1 cellular context compared by ENCODE assay signal in the genomic region with DNA sequence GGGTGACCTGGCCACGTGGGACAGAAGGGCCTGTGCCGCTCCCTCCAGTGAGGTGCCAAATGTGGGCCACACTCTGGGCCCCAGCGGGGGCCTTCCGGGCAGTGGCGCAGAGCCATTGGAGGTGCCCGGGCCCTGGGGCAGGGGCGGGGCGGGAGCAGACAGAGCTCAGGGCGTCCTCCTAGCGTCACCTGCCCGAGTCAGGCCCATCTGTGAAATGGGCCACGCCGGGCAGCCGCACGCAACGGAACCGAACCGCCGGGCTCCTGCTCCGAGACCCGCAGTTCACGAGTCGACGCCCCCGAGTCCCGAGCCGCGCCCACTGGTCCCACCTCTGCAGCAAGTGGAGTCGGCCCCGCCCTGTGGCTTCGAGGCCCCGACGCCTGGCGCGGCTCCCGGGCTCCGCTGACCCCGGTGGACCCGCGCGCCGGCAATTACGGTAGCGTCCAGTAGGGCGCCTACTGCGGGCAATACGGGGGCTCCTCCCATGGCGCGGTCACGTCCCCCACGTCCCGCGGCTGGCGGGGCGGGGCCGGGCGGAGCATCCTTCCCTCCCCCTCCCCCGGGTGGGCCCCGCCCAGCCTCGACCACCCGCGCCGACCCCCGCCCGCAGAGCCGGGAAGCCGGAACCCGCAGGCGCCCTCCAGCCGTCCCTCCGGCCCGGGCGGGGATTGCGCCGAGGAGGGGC.
TF ChIP-seq lines count a peak whose summit lies in the region.

No MANE protein-coding gene starts in this region.

TF ChIP-seq in K562, 482 proteins besides CTCF, POLR2A, EP300 and RAD21 (continued from another document and continues in another):
- TF ChIP-seq FOXK2 (conservative IDR thresholded peaks at IDR 0.05 in 1 of 2, IDR thresholded peaks at IDR 0.05 in 1 of 2; ENCODE audit: low read depth in 2 of 2) (no peak), ZNF24 (IDR thresholded peaks at IDR 0.05) (no peak), KLF16 (IDR thresholded peaks at IDR 0.05) (no peak), ZNF395 (CRISPR knock-in tag; IDR thresholded peaks at IDR 0.05) (no peak), HNRNPH1 (optimal IDR thresholded peaks at IDR 0.05; ENCODE audit: low read depth, low read length) (no peak), ZNF212 (CRISPR knock-in tag; IDR thresholded peaks at IDR 0.05) (no peak), DNMT1 (IDR thresholded peaks at IDR 0.05) (no peak), ZNF224 (CRISPR knock-in tag; IDR thresholded peaks at IDR 0.05) (no peak), HMBOX1 (IDR thresholded peaks at IDR 0.05) (no peak), ETV6 (IDR thresholded peaks at IDR 0.05; ENCODE audit: borderline replicate concordance in 1 of 2, low read depth in 2 of 2, low read length in 1 of 2) (no peak), ETV6 (CRISPR knock-in tag; IDR thresholded peaks at IDR 0.05; ENCODE audit: borderline replicate concordance) (no peak), HEY1 (CRISPR knock-in tag; IDR thresholded peaks at IDR 0.05; ENCODE audit: borderline replicate concordance) (no peak), RBM22 (IDR thresholded peaks at IDR 0.05; ENCODE audit: low read depth, low read length, poor library complexity, severe bottlenecking) (no peak), MEF2A (IDR thresholded peaks at IDR 0.05; ENCODE audit: control insufficient read depth, low read depth, low read length) (no peak), NR2C1 (IDR thresholded peaks at IDR 0.05) (no peak), NR2C1 (tag; IDR thresholded peaks at IDR 0.05) (no peak), HINFP (tag; conservative IDR thresholded peaks at IDR 0.05; ENCODE audit: low read depth) (no peak), CCNT2 (IDR thresholded peaks at IDR 0.05; ENCODE audit: borderline replicate concordance, extremely low read depth, insufficient read length, low read depth, low read length) (peak; percentile 95), ARID2 (IDR thresholded peaks at IDR 0.05) (no peak), HLTF (IDR thresholded peaks at IDR 0.05) (no peak), TCF3 (CRISPR knock-in tag; IDR thresholded peaks at IDR 0.05) (0 out of 2 replicates have a peak, but pooled peaks have one; percentile 13), ZFX (CRISPR knock-in tag; IDR thresholded peaks at IDR 0.05) (no peak), ETV5 (CRISPR knock-in tag; IDR thresholded peaks at IDR 0.05; ENCODE audit: low read depth) (0 out of 2 replicates have a peak, but pooled peaks have one; percentile 41), ZFP30 (CRISPR knock-in tag; IDR thresholded peaks at IDR 0.05; ENCODE audit: borderline replicate concordance) (no peak), ZBTB7A (IDR thresholded peaks at IDR 0.05; ENCODE audit: borderline replicate concordance, control insufficient read depth, low read depth, low read length) (peak; percentile 96), SP1 (CRISPR knock-in tag; IDR thresholded peaks at IDR 0.05) (peak; percentile 36; the same call in 1 of the 2 replicates), RBM17 (IDR thresholded peaks at IDR 0.05; ENCODE audit: borderline replicate concordance, low read depth, low read length) (no peak), CBX8 (IDR thresholded peaks at IDR 0.05; ENCODE audit: borderline replicate concordance, extremely low read depth, low read depth, low read length, poor library complexity, severe bottlenecking) (no peak), MTA1 (IDR thresholded peaks at IDR 0.05; ENCODE audit: borderline replicate concordance) (no peak), ZNF444 (CRISPR knock-in tag; IDR thresholded peaks at IDR 0.05) (peak; percentile 97), ARHGAP35 (IDR thresholded peaks at IDR 0.05; ENCODE audit: partially characterized antibody) (no peak), TGIF2 (CRISPR knock-in tag; IDR thresholded peaks at IDR 0.05) (peak; percentile 53; the same call in 1 of the 2 replicates), TSHZ1 (CRISPR knock-in tag; IDR thresholded peaks at IDR 0.05) (no peak), NEUROD1 (IDR thresholded peaks at IDR 0.05; ENCODE audit: borderline replicate concordance, low read depth, low read length, partially characterized antibody) (peak; percentile 81), MXI1 (IDR thresholded peaks at IDR 0.05; ENCODE audit: low read depth, low read length) (no peak), HOMEZ (CRISPR knock-in tag; IDR thresholded peaks at IDR 0.05) (no peak), SNIP1 (IDR thresholded peaks at IDR 0.05; ENCODE audit: low read depth) (no peak), RNF219 (CRISPR knock-in tag; IDR thresholded peaks at IDR 0.05) (no peak), SREBF2 (CRISPR knock-in tag; IDR thresholded peaks at IDR 0.05) (no peak), HDAC3 (IDR thresholded peaks at IDR 0.05; ENCODE audit: borderline replicate concordance, partially characterized antibody) (no peak), PTBP1 (IDR thresholded peaks at IDR 0.05; ENCODE audit: low read depth, low read length) (no peak), ATF2 (CRISPR knock-in tag; IDR thresholded peaks at IDR 0.05) (0 out of 2 replicates have a peak, but pooled peaks have one; percentile 26), TARDBP (IDR thresholded peaks at IDR 0.05) (peak; percentile 63; the same call in 1 of the 2 replicates), RCOR1 (IDR thresholded peaks at IDR 0.05; ENCODE audit: borderline replicate concordance in 1 of 2, low read depth in 2 of 2, low read length in 2 of 2) (peak in 1 of 2 experiments; percentile 82; a peak in 1 of 4 replicates), THRAP3 (IDR thresholded peaks at IDR 0.05; ENCODE audit: borderline replicate concordance) (no peak), NFE2L1 (tag; IDR thresholded peaks at IDR 0.05; ENCODE audit: borderline replicate concordance, low read depth) (no peak), E2F3 (CRISPR knock-in tag; IDR thresholded peaks at IDR 0.05) (peak; percentile 20; the same call in 1 of the 2 replicates), RBBP5 (IDR thresholded peaks at IDR 0.05; ENCODE audit: borderline replicate concordance, insufficient read depth, low read length, poor library complexity, severe bottlenecking) (no peak)
- TF ChIP-seq, protein P1, sequence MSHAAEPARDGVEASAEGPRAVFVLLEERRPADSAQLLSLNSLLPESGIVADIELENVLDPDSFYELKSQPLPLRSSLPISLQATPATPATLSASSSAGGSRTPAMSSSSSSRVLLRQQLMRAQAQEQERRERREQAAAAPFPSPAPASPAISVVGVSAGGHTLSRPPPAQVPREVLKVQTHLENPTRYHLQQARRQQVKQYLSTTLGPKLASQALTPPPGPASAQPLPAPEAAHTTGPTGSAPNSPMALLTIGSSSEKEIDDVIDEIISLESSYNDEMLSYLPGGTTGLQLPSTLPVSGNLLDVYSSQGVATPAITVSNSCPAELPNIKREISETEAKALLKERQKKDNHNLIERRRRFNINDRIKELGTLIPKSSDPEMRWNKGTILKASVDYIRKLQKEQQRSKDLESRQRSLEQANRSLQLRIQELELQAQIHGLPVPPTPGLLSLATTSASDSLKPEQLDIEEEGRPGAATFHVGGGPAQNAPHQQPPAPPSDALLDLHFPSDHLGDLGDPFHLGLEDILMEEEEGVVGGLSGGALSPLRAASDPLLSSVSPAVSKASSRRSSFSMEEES (CRISPR knock-in tag; IDR thresholded peaks at IDR 0.05) = no peak
- TF ChIP-seq, protein P2, sequence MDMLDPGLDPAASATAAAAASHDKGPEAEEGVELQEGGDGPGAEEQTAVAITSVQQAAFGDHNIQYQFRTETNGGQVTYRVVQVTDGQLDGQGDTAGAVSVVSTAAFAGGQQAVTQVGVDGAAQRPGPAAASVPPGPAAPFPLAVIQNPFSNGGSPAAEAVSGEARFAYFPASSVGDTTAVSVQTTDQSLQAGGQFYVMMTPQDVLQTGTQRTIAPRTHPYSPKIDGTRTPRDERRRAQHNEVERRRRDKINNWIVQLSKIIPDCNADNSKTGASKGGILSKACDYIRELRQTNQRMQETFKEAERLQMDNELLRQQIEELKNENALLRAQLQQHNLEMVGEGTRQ (CRISPR knock-in tag; IDR thresholded peaks at IDR 0.05) = no peak
